Comparison of ENCODE assay signal across 39 cellular contexts in the genomic region with DNA sequence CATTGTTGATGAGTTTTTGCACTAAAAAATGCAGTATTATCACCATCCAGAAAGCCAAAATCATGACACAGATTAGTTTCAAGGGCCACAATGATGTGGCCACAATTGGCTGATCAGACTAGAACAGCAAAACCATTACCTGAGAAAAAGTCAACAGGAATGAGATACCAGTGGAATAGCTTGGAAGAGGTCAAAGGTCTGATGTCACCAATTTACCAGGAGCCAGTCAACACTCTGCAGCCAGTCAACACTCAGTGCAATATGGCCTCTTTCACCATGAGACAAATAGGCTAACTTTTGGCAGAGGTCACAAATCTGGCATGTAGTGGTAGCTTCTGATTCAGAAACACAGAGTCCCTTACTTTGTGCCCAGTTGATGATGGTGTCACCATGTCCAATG. TPM values are rescaled to one million over a fixed set of nuclear protein-coding genes. Genes with fewer than 3 reads are reported as not detected.
"Had no signal": no experiment of that assay in that cellular context is flagged by ENCODE, and none has a peak within 500 bp of the region (broad histone marks: within the 10 kb centered on the region; RNA-seq: fewer than 3 reads in every experiment).

No MANE protein-coding gene starts in this region.

- DNase-seq: Karpas-422, Kasumi-1, MG63, MM.1S, MV-4-11, NCI-H1048, NCI-H1092, NCI-H1092 treated with DMSO at 0.1 percent for 48 hours, NCI-H1105, NCI-H1105 treated with DMSO at 0.1 percent for 48 hours, NCI-H1417, NCI-H1417 treated with DMSO at 0.1 percent for 48 hours, NCI-H1436, NCI-H1436 treated with DMSO at 0.1 percent for 48 hours, NCI-H146, NCI-H1694, NCI-H1694 treated with DMSO at 0.1 percent for 48 hours, NCI-H187, NCI-H187 treated with DMSO at 0.1 percent for 48 hours, NCI-H1930, NCI-H2029, NCI-H2029 treated with DMSO at 0.1 percent for 48 hours, NCI-H2081, NCI-H2081 treated with DMSO at 0.1 percent for 48 hours, NCI-H2107, NCI-H2171, NCI-H2171 treated with DMSO at 0.1 percent for 48 hours, NCI-H2227 treated with DMSO at 0.1 percent for 48 hours, NCI-H226, NCI-H345, NCI-H446, NCI-H446 treated with DMSO at 0.1 percent for 48 hours, NCI-H510A, NCI-H510A treated with DMSO at 0.1 percent for 48 hours, NCI-H524 had no signal

- H3K27me3 ChIP-seq: MG63 had no signal

- H3K4me3 ChIP-seq: MG63 had no signal

- H3K36me3 ChIP-seq: MG63 had no signal

RNA-seq across cellular contexts. Expression of a gene that starts 7.5 kb away (rescaled TPM):
- total RNA-seq: LHCN-M2, M059J, MCF 10A, NCI-H460 had no signal
